Comparison of ENCODE assay signal across 1 cellular context in the genomic region with DNA sequence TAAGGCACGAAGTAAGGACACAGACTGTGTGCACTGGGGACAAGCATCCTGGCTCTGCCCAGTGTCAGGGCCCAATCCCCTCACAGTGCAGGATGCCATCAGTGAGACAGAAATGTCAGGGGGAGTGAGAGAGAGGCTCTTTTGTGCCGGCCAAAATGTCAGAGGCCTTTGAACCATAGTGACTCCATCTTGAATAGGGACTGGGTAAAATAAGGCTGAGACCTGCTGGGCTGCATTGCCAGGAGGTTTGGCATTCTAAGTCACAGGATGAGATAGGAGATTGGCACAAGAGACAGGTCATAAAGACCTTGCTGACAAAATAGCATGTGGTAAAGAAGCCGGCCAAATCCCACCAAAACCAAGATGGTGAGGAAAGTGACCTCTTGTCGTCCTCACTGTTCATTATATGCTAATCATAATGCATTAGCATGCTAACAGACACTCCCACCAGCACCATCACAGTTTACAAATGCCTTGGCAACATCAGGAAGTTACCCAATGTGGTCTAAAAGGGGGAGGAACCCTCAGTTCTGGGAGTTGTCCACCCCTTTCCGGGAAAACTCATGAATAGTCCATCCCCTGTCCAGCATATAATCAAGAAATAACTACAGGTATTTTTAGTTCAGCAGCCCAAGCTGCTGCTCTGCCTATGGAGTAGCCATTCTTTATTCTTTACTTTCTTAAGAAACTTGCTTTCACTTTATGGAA.
TF ChIP-seq lines count a peak whose summit lies in the region.

No MANE protein-coding gene starts in this region.

TF ChIP-seq in K562, 482 proteins besides CTCF, POLR2A, EP300 and RAD21 (continued from another document and continues in another):
- TF ChIP-seq, protein P1, sequence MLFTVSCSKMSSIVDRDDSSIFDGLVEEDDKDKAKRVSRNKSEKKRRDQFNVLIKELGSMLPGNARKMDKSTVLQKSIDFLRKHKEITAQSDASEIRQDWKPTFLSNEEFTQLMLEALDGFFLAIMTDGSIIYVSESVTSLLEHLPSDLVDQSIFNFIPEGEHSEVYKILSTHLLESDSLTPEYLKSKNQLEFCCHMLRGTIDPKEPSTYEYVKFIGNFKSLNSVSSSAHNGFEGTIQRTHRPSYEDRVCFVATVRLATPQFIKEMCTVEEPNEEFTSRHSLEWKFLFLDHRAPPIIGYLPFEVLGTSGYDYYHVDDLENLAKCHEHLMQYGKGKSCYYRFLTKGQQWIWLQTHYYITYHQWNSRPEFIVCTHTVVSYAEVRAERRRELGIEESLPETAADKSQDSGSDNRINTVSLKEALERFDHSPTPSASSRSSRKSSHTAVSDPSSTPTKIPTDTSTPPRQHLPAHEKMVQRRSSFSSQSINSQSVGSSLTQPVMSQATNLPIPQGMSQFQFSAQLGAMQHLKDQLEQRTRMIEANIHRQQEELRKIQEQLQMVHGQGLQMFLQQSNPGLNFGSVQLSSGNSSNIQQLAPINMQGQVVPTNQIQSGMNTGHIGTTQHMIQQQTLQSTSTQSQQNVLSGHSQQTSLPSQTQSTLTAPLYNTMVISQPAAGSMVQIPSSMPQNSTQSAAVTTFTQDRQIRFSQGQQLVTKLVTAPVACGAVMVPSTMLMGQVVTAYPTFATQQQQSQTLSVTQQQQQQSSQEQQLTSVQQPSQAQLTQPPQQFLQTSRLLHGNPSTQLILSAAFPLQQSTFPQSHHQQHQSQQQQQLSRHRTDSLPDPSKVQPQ (CRISPR knock-in tag; IDR thresholded peaks at IDR 0.05; ENCODE audit: borderline replicate concordance), result no peak
- TF ChIP-seq MEF2A (IDR thresholded peaks at IDR 0.05; ENCODE audit: control insufficient read depth, low read depth, low read length), result no peak
- no peak for TF ChIP-seq ZFX (CRISPR knock-in tag; IDR thresholded peaks at IDR 0.05)
- no peak for TF ChIP-seq CBX2 (IDR thresholded peaks at IDR 0.05; ENCODE audit: insufficient read depth, low read length, poor library complexity, severe bottlenecking)
- no peak for TF ChIP-seq ZNF316 (IDR thresholded peaks at IDR 0.05)
- TF ChIP-seq BCL6 (CRISPR knock-in tag; IDR thresholded peaks at IDR 0.05), result peak; percentile 85
- TF ChIP-seq, protein P2, sequence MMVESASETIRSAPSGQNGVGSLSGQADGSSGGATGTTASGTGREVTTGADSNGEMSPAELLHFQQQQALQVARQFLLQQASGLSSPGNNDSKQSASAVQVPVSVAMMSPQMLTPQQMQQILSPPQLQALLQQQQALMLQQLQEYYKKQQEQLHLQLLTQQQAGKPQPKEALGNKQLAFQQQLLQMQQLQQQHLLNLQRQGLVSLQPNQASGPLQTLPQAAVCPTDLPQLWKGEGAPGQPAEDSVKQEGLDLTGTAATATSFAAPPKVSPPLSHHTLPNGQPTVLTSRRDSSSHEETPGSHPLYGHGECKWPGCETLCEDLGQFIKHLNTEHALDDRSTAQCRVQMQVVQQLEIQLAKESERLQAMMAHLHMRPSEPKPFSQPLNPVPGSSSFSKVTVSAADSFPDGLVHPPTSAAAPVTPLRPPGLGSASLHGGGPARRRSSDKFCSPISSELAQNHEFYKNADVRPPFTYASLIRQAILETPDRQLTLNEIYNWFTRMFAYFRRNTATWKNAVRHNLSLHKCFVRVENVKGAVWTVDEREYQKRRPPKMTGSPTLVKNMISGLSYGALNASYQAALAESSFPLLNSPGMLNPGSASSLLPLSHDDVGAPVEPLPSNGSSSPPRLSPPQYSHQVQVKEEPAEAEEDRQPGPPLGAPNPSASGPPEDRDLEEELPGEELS (CRISPR knock-in tag; IDR thresholded peaks at IDR 0.05; ENCODE audit: borderline replicate concordance), result no peak
- no peak for TF ChIP-seq MTA3 (IDR thresholded peaks at IDR 0.05; ENCODE audit: borderline replicate concordance)
- TF ChIP-seq ZNF699 (CRISPR knock-in tag; IDR thresholded peaks at IDR 0.05; ENCODE audit: insufficient replicate concordance), result no peak
- no peak for TF ChIP-seq NCOA2 (IDR thresholded peaks at IDR 0.05; ENCODE audit: partially characterized antibody in 2 of 2)
- no peak for TF ChIP-seq KDM4B (IDR thresholded peaks at IDR 0.05; ENCODE audit: borderline replicate concordance in 2 of 2, low read depth in 1 of 2)
- TF ChIP-seq, protein P3, sequence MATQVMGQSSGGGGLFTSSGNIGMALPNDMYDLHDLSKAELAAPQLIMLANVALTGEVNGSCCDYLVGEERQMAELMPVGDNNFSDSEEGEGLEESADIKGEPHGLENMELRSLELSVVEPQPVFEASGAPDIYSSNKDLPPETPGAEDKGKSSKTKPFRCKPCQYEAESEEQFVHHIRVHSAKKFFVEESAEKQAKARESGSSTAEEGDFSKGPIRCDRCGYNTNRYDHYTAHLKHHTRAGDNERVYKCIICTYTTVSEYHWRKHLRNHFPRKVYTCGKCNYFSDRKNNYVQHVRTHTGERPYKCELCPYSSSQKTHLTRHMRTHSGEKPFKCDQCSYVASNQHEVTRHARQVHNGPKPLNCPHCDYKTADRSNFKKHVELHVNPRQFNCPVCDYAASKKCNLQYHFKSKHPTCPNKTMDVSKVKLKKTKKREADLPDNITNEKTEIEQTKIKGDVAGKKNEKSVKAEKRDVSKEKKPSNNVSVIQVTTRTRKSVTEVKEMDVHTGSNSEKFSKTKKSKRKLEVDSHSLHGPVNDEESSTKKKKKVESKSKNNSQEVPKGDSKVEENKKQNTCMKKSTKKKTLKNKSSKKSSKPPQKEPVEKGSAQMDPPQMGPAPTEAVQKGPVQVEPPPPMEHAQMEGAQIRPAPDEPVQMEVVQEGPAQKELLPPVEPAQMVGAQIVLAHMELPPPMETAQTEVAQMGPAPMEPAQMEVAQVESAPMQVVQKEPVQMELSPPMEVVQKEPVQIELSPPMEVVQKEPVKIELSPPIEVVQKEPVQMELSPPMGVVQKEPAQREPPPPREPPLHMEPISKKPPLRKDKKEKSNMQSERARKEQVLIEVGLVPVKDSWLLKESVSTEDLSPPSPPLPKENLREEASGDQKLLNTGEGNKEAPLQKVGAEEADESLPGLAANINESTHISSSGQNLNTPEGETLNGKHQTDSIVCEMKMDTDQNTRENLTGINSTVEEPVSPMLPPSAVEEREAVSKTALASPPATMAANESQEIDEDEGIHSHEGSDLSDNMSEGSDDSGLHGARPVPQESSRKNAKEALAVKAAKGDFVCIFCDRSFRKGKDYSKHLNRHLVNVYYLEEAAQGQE (CRISPR knock-in tag; IDR thresholded peaks at IDR 0.05; ENCODE audit: low read depth), result 0 out of 2 replicates have a peak, but pooled peaks have one; percentile 54
- TF ChIP-seq HDGF (IDR thresholded peaks at IDR 0.05), result no peak
- no peak for TF ChIP-seq TRIM24 (IDR thresholded peaks at IDR 0.05)
- no peak for TF ChIP-seq TCF7L2 (IDR thresholded peaks at IDR 0.05; ENCODE audit: low read depth, low read length)
- TF ChIP-seq YY1 (IDR thresholded peaks at IDR 0.05; ENCODE audit: borderline replicate concordance in 1 of 3, control insufficient read depth in 1 of 3, extremely low read depth in 1 of 3, insufficient read depth in 3 of 3, insufficient read length in 1 of 3, insufficient replicate concordance in 2 of 3, low read depth in 1 of 3, low read length in 2 of 3), result peak in 1 of 3 experiments; percentile 16
- TF ChIP-seq TBL1XR1 (IDR thresholded peaks at IDR 0.05; ENCODE audit: low read length in 2 of 2), result no peak
- TF ChIP-seq DIDO1 (tag; IDR thresholded peaks at IDR 0.05; ENCODE audit: low read depth), result peak; percentile 72
- no peak for TF ChIP-seq SREBF1 (IDR thresholded peaks at IDR 0.05; ENCODE audit: borderline replicate concordance, low read depth, low read length)
- TF ChIP-seq ZNF830 (CRISPR knock-in tag; IDR thresholded peaks at IDR 0.05), result no peak
- TF ChIP-seq, protein P4, sequence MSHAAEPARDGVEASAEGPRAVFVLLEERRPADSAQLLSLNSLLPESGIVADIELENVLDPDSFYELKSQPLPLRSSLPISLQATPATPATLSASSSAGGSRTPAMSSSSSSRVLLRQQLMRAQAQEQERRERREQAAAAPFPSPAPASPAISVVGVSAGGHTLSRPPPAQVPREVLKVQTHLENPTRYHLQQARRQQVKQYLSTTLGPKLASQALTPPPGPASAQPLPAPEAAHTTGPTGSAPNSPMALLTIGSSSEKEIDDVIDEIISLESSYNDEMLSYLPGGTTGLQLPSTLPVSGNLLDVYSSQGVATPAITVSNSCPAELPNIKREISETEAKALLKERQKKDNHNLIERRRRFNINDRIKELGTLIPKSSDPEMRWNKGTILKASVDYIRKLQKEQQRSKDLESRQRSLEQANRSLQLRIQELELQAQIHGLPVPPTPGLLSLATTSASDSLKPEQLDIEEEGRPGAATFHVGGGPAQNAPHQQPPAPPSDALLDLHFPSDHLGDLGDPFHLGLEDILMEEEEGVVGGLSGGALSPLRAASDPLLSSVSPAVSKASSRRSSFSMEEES (CRISPR knock-in tag; IDR thresholded peaks at IDR 0.05), result peak; percentile 32; the same call in 1 of the 2 replicates
- no peak for TF ChIP-seq PRMT5 (CRISPR knock-in tag; IDR thresholded peaks at IDR 0.05)
- TF ChIP-seq RBFOX2 (IDR thresholded peaks at IDR 0.05; ENCODE audit: low read depth, low read length), result no peak
- no peak for TF ChIP-seq BRF1 (IDR thresholded peaks at IDR 0.05; ENCODE audit: borderline replicate concordance, extremely low read depth, insufficient read length)
- no peak for TF ChIP-seq EGR1 (conservative IDR thresholded peaks at IDR 0.05)
- TF ChIP-seq ZBTB7A (IDR thresholded peaks at IDR 0.05; ENCODE audit: borderline replicate concordance, control insufficient read depth, low read depth, low read length), result no peak
- TF ChIP-seq, protein P5, sequence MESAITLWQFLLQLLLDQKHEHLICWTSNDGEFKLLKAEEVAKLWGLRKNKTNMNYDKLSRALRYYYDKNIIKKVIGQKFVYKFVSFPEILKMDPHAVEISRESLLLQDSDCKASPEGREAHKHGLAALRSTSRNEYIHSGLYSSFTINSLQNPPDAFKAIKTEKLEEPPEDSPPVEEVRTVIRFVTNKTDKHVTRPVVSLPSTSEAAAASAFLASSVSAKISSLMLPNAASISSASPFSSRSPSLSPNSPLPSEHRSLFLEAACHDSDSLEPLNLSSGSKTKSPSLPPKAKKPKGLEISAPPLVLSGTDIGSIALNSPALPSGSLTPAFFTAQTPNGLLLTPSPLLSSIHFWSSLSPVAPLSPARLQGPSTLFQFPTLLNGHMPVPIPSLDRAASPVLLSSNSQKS (CRISPR knock-in tag; IDR thresholded peaks at IDR 0.05), result 0 out of 2 replicates have a peak, but pooled peaks have one; percentile 53
- TF ChIP-seq, protein P6, sequence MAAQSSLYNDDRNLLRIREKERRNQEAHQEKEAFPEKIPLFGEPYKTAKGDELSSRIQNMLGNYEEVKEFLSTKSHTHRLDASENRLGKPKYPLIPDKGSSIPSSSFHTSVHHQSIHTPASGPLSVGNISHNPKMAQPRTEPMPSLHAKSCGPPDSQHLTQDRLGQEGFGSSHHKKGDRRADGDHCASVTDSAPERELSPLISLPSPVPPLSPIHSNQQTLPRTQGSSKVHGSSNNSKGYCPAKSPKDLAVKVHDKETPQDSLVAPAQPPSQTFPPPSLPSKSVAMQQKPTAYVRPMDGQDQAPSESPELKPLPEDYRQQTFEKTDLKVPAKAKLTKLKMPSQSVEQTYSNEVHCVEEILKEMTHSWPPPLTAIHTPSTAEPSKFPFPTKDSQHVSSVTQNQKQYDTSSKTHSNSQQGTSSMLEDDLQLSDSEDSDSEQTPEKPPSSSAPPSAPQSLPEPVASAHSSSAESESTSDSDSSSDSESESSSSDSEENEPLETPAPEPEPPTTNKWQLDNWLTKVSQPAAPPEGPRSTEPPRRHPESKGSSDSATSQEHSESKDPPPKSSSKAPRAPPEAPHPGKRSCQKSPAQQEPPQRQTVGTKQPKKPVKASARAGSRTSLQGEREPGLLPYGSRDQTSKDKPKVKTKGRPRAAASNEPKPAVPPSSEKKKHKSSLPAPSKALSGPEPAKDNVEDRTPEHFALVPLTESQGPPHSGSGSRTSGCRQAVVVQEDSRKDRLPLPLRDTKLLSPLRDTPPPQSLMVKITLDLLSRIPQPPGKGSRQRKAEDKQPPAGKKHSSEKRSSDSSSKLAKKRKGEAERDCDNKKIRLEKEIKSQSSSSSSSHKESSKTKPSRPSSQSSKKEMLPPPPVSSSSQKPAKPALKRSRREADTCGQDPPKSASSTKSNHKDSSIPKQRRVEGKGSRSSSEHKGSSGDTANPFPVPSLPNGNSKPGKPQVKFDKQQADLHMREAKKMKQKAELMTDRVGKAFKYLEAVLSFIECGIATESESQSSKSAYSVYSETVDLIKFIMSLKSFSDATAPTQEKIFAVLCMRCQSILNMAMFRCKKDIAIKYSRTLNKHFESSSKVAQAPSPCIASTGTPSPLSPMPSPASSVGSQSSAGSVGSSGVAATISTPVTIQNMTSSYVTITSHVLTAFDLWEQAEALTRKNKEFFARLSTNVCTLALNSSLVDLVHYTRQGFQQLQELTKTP (IDR thresholded peaks at IDR 0.05; ENCODE audit: low read depth in 1 of 2, partially characterized antibody in 2 of 2), result no peak
- no peak for TF ChIP-seq MAFF (IDR thresholded peaks at IDR 0.05; ENCODE audit: low read length)
- TF ChIP-seq SAP30 (IDR thresholded peaks at IDR 0.05; ENCODE audit: borderline replicate concordance, insufficient read depth, low read depth, low read length, poor library complexity, severe bottlenecking), result no peak
- TF ChIP-seq E2F3 (CRISPR knock-in tag; IDR thresholded peaks at IDR 0.05), result peak; percentile 88
- no peak for TF ChIP-seq TEAD4 (IDR thresholded peaks at IDR 0.05; ENCODE audit: low read length)
- TF ChIP-seq TEAD4 (CRISPR knock-in tag; IDR thresholded peaks at IDR 0.05; ENCODE audit: borderline replicate concordance), result no peak
- TF ChIP-seq, protein P7, sequence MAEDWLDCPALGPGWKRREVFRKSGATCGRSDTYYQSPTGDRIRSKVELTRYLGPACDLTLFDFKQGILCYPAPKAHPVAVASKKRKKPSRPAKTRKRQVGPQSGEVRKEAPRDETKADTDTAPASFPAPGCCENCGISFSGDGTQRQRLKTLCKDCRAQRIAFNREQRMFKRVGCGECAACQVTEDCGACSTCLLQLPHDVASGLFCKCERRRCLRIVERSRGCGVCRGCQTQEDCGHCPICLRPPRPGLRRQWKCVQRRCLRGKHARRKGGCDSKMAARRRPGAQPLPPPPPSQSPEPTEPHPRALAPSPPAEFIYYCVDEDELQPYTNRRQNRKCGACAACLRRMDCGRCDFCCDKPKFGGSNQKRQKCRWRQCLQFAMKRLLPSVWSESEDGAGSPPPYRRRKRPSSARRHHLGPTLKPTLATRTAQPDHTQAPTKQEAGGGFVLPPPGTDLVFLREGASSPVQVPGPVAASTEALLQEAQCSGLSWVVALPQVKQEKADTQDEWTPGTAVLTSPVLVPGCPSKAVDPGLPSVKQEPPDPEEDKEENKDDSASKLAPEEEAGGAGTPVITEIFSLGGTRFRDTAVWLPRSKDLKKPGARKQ (CRISPR knock-in tag; IDR thresholded peaks at IDR 0.05), result no peak
- no peak for TF ChIP-seq YBX1 (IDR thresholded peaks at IDR 0.05)
- no peak for TF ChIP-seq SAFB2 (IDR thresholded peaks at IDR 0.05; ENCODE audit: borderline replicate concordance, low read depth, low read length, severe bottlenecking)
- TF ChIP-seq RFX7 (CRISPR knock-in tag; IDR thresholded peaks at IDR 0.05), result peak; percentile 83; the same call in 1 of the 2 replicates
- no peak for TF ChIP-seq KDM2B (CRISPR knock-in tag; IDR thresholded peaks at IDR 0.05)
- TF ChIP-seq ZBTB1 (CRISPR knock-in tag; IDR thresholded peaks at IDR 0.05; ENCODE audit: borderline replicate concordance, low read depth), result no peak
- TF ChIP-seq KDM5B (IDR thresholded peaks at IDR 0.05; ENCODE audit: insufficient replicate concordance, low read depth, low read length), result no peak
